ENCODE assay signal across 20 cellular contexts in genomic region chr2:40937284-40937683, GRCh38.
DNase-seq lines count a peak whose midpoint lies in the region; ATAC-seq and TF ChIP-seq lines count a peak whose summit lies in the region.
"Had no signal": no experiment of that assay in that cellular context is flagged by ENCODE, and none has a peak within 500 bp of the region (broad histone marks: within the 10 kb centered on the region; RNA-seq: fewer than 3 reads in every experiment).

No MANE protein-coding gene starts in this region.

- no peak overlapping the region for H3K27ac Mint-ChIP-seq in CD14-positive monocyte
- H3K27ac Mint-ChIP-seq: B cell; CD4-positive, CD25-positive, alpha-beta regulatory T cell; CD8-positive, alpha-beta memory T cell; GM23338 had no signal

- no peak overlapping the region for H3K4me3 Mint-ChIP-seq in CD14-positive monocyte
- H3K4me3 Mint-ChIP-seq: B cell; CD4-positive, CD25-positive, alpha-beta regulatory T cell; CD8-positive, alpha-beta memory T cell; GM23338 had no signal

- H3K9me3 ChIP-seq in left lung = peaks cover 0 to 5% of the 10 kb centered on the region in 2 donors
- H3K9me3 ChIP-seq: A549 had no signal

- H3K4me1 Mint-ChIP-seq in CD14-positive monocyte = peaks cover 2% of the 10 kb centered on the region
- H3K4me1 Mint-ChIP-seq: B cell; CD4-positive, CD25-positive, alpha-beta regulatory T cell; CD8-positive, alpha-beta memory T cell; GM23338 had no signal

- H3K36me3 ChIP-seq in left lung = no peaks in the 10 kb centered on the region
- H3K36me3 ChIP-seq: BLaER1 treated with 17β-estradiol and CSF1 and Interleukin-3, amounts not matched to agents 10 nM and 100 nM had no signal

- H3K4me1 ChIP-seq in left lung = no peaks in the 10 kb centered on the region
- H3K4me1 ChIP-seq: A549 had no signal

- H3K9me3 Mint-ChIP-seq in CD14-positive monocyte = peaks cover 6 to 21% (median 15%) of the 10 kb centered on the region in 7 donors

- intact Hi-C loops in left lung (cut with DNase I) (loop anchor here in 1 of 2 donors (10.0 kb wide), 1 partner anchor 142 kb away; no protein-coding TSS in a partner anchor), CD14-positive monocyte (cut with micrococcal nuclease) (no loop called here)

- ATAC-seq in left lung (peak; percentile 94), HG02588 (IDR thresholded peaks at IDR 0.05; ENCODE audit: unreplicated experiment) (no peak)
- ATAC-seq: A549, GM23338, K562 had no signal

- H3K27me3 ChIP-seq in left lung = no peaks in the 10 kb centered on the region
- H3K27me3 ChIP-seq: BLaER1 treated with 17β-estradiol and CSF1 and Interleukin-3, amounts not matched to agents 10 nM and 100 nM had no signal

- H3K27ac ChIP-seq in left lung = no peak overlapping the region
- H3K27ac ChIP-seq: 22Rv1; A549; BLaER1 treated with 17β-estradiol and CSF1 and Interleukin-3, amounts not matched to agents 10 nM and 100 nM had no signal

- H3K27me3 Mint-ChIP-seq in CD14-positive monocyte (ENCODE audit: low read depth in 3 of 3) = no peaks in the 10 kb centered on the region
- H3K27me3 Mint-ChIP-seq: B cell; CD4-positive, CD25-positive, alpha-beta regulatory T cell; CD8-positive, alpha-beta memory T cell had no signal

- H3K36me3 Mint-ChIP-seq in CD14-positive monocyte = no peaks in the 10 kb centered on the region
- H3K36me3 Mint-ChIP-seq: CD4-positive, CD25-positive, alpha-beta regulatory T cell; CD8-positive, alpha-beta memory T cell had no signal

- H3K4me3 ChIP-seq in left lung = no peak overlapping the region
- H3K4me3 ChIP-seq: A549; BLaER1 treated with 17β-estradiol and CSF1 and Interleukin-3, amounts not matched to agents 10 nM and 100 nM; GM23338; K562 had no signal

- peak; percentile 47 for DNase-seq in DMS153 (lab: John Stamatoyannopoulos, UW)
- DNase-seq in DMS153 treated with DMSO at 0.1 percent for 48 hours (lab: John Stamatoyannopoulos, UW; ENCODE audit: unreplicated experiment) = no peak
- DNase-seq in DMS79 (lab: John Stamatoyannopoulos, UW) = peak; percentile 75
- DNase-seq in left lung = no peak
- no peak for DNase-seq in NK-92 (lab: John Stamatoyannopoulos, UW; ENCODE audit: unreplicated experiment)
- no peak for DNase-seq in CD14-positive monocyte (ENCODE audit: low spot score)
- DNase-seq: CD4-positive, CD25-positive, alpha-beta regulatory T cell; CD8-positive, alpha-beta memory T cell; COR-L47; DMS 273 treated with DMSO at 0.1 percent for 48 hours; GDM1; HCEC 1CT; IMR-90 had no signal

- TF ChIP-seq CTCF in left lung (IDR thresholded peaks at IDR 0.05) = no peak
- TF ChIP-seq CTCF in CD14-positive monocyte (IDR thresholded peaks at IDR 0.05) = no peak

Comparison
In these comparisons a context has a peak if more than half of its experiments do, and no peak if none do; other contexts are left out.
1. DNase-seq: peak in DMS153 (single experiment) and DMS79 (single experiment); none in DMS153 treated with DMSO at 0.1 percent for 48 hours (single experiment), left lung (0 of 2), NK-92 (single experiment) and CD14-positive monocyte (single experiment).